18 cellular contexts compared by ENCODE assay signal in the genomic region with DNA sequence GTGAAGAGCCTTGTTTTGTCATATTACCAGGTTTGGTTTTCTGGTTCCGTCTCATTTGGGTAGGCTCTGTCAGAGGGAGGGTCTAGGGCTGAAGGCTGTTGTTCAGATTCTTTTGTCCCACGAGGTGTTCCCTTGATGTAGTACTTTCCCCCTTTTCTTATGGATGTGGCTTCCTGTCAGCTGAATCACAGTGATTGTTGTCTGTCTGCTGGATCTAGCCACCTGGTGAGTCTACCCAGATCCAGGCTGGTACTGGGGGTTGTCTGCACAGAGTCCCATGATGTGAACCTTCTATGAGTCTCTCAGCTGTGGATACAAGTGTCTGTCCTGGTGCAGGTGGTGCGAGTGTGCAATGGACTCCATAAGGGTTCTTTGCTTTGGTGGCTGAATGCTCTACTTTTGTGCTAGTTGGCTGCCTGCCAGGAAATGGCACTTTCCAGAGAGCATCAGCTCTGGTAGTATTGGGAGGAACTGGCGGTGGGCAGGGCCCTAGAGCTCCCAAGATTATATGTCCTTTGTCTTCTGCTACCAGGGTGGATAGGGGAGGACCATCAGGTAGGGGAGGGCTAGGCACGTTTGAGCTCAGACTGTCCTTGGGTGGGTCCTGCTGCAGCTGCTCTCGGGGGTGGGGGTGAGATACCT.
DNase-seq lines count a peak whose midpoint lies in the region; ATAC-seq and TF ChIP-seq lines count a peak whose summit lies in the region.
"Had no signal": no experiment of that assay in that cellular context is flagged by ENCODE, and none has a peak within 500 bp of the region (broad histone marks: within the 10 kb centered on the region; RNA-seq: fewer than 3 reads in every experiment).

No MANE protein-coding gene starts in this region.

- CTCF ChIA-PET in A673 (lab: Charles Lee): no interaction called here

- DNase-seq in A673 (ENCODE audit: low spot score): peak; percentile 1
- DNase-seq in Daoy (ENCODE audit: low read depth): peak; percentile 3
- DNase-seq in NCI-H510A treated with DMSO at 0.1 percent for 48 hours (lab: John Stamatoyannopoulos, UW): peak; percentile 57
- no peak for DNase-seq in heart right ventricle
- DNase-seq in mesenteric fat pad (ENCODE audit: low spot score): no peak
- DNase-seq in cortex of kidney (lab: John Stamatoyannopoulos, UW): no peak
- DNase-seq: activated B cell treated with CpG ODN at 0.5 μM for 24 hours; activated naive CD8-positive, alpha-beta T cell treated with anti-CD3 and anti-CD28 coated beads for 36 hours; activated T-cell treated with anti-CD3 and anti-CD28 coated beads, Interleukin-2, amount 50 U/mL, for 72 hours; CD8-positive, alpha-beta memory T cell; colonic mucosa; EL; NCI-H146; NCI-H226; stimulated activated naive CD8-positive, alpha-beta T cell treated with anti-CD3 and anti-CD28 coated beads, Interleukin-15, amount 100 ng/mL, for 72 hours; trophoblast cell had no signal

- TF ChIP-seq POLR2A in GM18505 (IDR thresholded peaks at IDR 0.05; ENCODE audit: borderline replicate concordance, extremely low read depth, insufficient read depth, insufficient read length): no peak

- H3K9me3 ChIP-seq in A673 (ENCODE audit: low read depth, low read length, poor library complexity, severe bottlenecking) (no peaks in the 10 kb centered on the region), heart right ventricle (no peaks in the 10 kb centered on the region)
- H3K9me3 ChIP-seq: colonic mucosa had no signal

- ATAC-seq in heart right ventricle: peak in 7 of 8 donors; percentile 36 to 66 (median 48)
- ATAC-seq in GM18861 (IDR thresholded peaks at IDR 0.05; ENCODE audit: unreplicated experiment): no peak
- ATAC-seq in GM18505 (IDR thresholded peaks at IDR 0.05; ENCODE audit: unreplicated experiment): no peak
- ATAC-seq: activated T-cell treated with anti-CD3 and anti-CD28 coated beads, Interleukin-2, amount 50 U/mL, for 72 hours; stimulated activated naive CD8-positive, alpha-beta T cell treated with anti-CD3 and anti-CD28 coated beads, Interleukin-15, amount 100 ng/mL, for 72 hours had no signal

- POLR2A ChIA-PET in A673 (lab: Charles Lee; ENCODE audit: low non-redundant PET): no interaction called here

- 56 to 58% methylated on average over 6 of the region's 6 CpGs for WGBS in heart right ventricle, 2 donors

- no peak overlapping the region for H3K27ac ChIP-seq in A673 (ENCODE audit: low read depth, low read length, poor library complexity, severe bottlenecking)
- peak overlapping the region in 2 of 10 donors; percentile 27 to 67 for H3K27ac ChIP-seq in heart right ventricle
- H3K27ac ChIP-seq: colonic mucosa had no signal

- no peak overlapping the region for H3K4me3 ChIP-seq in A673 (ENCODE audit: low read depth, low read length, poor library complexity, severe bottlenecking)
- no peak overlapping the region for H3K4me3 ChIP-seq in heart right ventricle
- H3K4me3 ChIP-seq: colonic mucosa had no signal

- H3K4me1 ChIP-seq in A673 (ENCODE audit: insufficient read depth, low read length, poor library complexity, severe bottlenecking) (no peaks in the 10 kb centered on the region), heart right ventricle (peaks cover 0 to 45% (median 11%) of the 10 kb centered on the region in 9 donors)
- H3K4me1 ChIP-seq: colonic mucosa had no signal

- no TSS peak for BruUV-seq in A673 (replicated peaks; lab: Mats Ljungman, UMichigan)

- intact Hi-C loops in A673 (cut with micrococcal nuclease; ENCODE audit: unreplicated experiment) (no loop called here), heart right ventricle (cut with DNase I) (no loop called here)

- TF ChIP-seq CTCF in A673 (conservative IDR thresholded peaks at IDR 0.05; ENCODE audit: low read depth, low read length): no peak
- no peak for TF ChIP-seq CTCF in heart right ventricle (IDR thresholded peaks at IDR 0.05)

- no peaks in the 10 kb centered on the region for H3K27me3 ChIP-seq in A673 (replicated peaks; ENCODE audit: insufficient read depth, low read depth, low read length, poor library complexity)
- no peaks in the 10 kb centered on the region for H3K27me3 ChIP-seq in heart right ventricle
- H3K27me3 ChIP-seq: colonic mucosa had no signal

- H3K36me3 ChIP-seq in A673 (ENCODE audit: insufficient read depth, low read length, poor library complexity, severe bottlenecking): no peaks in the 10 kb centered on the region
- H3K36me3 ChIP-seq in heart right ventricle: no peaks in the 10 kb centered on the region
- H3K36me3 ChIP-seq: colonic mucosa had no signal

Comparison
In these comparisons a context has a peak if more than half of its experiments do, and no peak if none do; other contexts are left out.
1. DNase-seq: peak in A673 (single experiment), Daoy (single experiment) and NCI-H510A treated with DMSO at 0.1 percent for 48 hours (single experiment); none in heart right ventricle (0 of 2), mesenteric fat pad (single experiment) and cortex of kidney (single experiment).
2. ATAC-seq: peak in heart right ventricle (7 of 8); none in GM18861 (single experiment) and GM18505 (single experiment).